1 cellular context compared by ENCODE assay signal in the genomic region with DNA sequence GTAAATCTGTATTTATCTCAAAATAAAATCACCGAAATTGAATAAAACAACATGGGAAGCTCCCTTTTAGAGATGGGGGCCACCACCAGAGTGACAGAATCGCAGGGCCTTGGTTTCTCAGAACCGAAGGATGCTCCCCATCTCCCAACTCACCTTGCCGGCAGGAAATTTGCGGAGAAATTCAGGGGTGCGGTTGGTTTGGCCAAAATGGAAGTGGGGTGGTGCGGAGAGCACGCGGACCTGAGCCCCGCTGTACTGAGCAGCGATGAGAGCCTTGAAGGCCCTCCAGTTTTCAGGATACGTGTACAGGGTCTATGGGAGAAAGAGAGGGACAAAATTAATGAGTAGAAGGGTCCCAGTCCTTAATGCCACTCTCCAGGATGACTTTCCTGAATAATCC.
TF ChIP-seq lines count a peak whose summit lies in the region.

No MANE protein-coding gene starts in this region.

TF ChIP-seq in HCT116, 20 proteins besides CTCF, POLR2A, EP300 and RAD21 (continued from another document):
- TF ChIP-seq, protein P1, sequence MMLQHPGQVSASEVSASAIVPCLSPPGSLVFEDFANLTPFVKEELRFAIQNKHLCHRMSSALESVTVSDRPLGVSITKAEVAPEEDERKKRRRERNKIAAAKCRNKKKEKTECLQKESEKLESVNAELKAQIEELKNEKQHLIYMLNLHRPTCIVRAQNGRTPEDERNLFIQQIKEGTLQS (IDR thresholded peaks at IDR 0.05): no peak
- no peak for TF ChIP-seq SIN3A (IDR thresholded peaks at IDR 0.05; ENCODE audit: low read depth)
- TF ChIP-seq SP1 (IDR thresholded peaks at IDR 0.05; ENCODE audit: low read depth): no peak
- TF ChIP-seq, protein P2, sequence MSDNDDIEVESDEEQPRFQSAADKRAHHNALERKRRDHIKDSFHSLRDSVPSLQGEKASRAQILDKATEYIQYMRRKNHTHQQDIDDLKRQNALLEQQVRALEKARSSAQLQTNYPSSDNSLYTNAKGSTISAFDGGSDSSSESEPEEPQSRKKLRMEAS (IDR thresholded peaks at IDR 0.05): no peak
- TF ChIP-seq EGR1 (IDR thresholded peaks at IDR 0.05; ENCODE audit: low read depth): no peak
- TF ChIP-seq ZFX (IDR thresholded peaks at IDR 0.05): no peak
TF ChIP-seq in HCT116: peak in this region for 0.
